ENCODE assay signal across 8 cellular contexts in genomic region chr19:15323496-15324235, GRCh38. TPM values are rescaled to one million over a fixed set of nuclear protein-coding genes. Genes with fewer than 3 reads are reported as not detected.
DNase-seq lines count a peak whose midpoint lies in the region; ATAC-seq, FAIRE-seq and TF ChIP-seq lines count a peak whose summit lies in the region.

No MANE protein-coding gene starts in this region.

- CTCF ChIA-PET in CD8-positive, alpha-beta T cell (lab: Charles Lee) = interaction anchor here (0.9 kb wide), 1 partner anchor 60 kb away, joined by 3 read pairs; no protein-coding TSS in a partner anchor
- CTCF ChIA-PET in RWPE1 (lab: Yijun Ruan, JAX) = interaction anchor here (1.1 kb wide), 1 partner anchor 34 kb away, joined by 4 read pairs; no protein-coding TSS in a partner anchor

- no peak overlapping the region for H3K9ac ChIP-seq in parathyroid adenoma

- no peaks in the 10 kb centered on the region for H3K9me3 Mint-ChIP-seq in CD8-positive, alpha-beta T cell

- H3K9me3 ChIP-seq in CD8-positive, alpha-beta T cell (ENCODE audit: low read length) = no peaks in the 10 kb centered on the region
- H3K9me3 ChIP-seq in parathyroid adenoma (ENCODE audit: control insufficient read depth, low read length) = no peaks in the 10 kb centered on the region

- TF ChIP-seq CTCF in CD8-positive, alpha-beta T cell (IDR thresholded peaks at IDR 0.05) = no peak
- no peak for TF ChIP-seq CTCF in RWPE1 (conservative IDR thresholded peaks at IDR 0.05; ENCODE audit: low read depth)
- TF ChIP-seq CTCF in fibroblast of mammary gland (conservative IDR thresholded peaks at IDR 0.05; ENCODE audit: control insufficient read depth, insufficient read depth, low read depth, low read length) = no peak
- no peak for TF ChIP-seq CTCF in parathyroid adenoma (IDR thresholded peaks at IDR 0.05)
- TF ChIP-seq CTCF in D721Med (IDR thresholded peaks at IDR 0.05; ENCODE audit: insufficient read depth, missing control alignments) = no peak

- H3K27me3 ChIP-seq in CD8-positive, alpha-beta T cell (ENCODE audit: insufficient read depth, low read length) = no peaks in the 10 kb centered on the region
- no peaks in the 10 kb centered on the region for H3K27me3 ChIP-seq in parathyroid adenoma (ENCODE audit: control insufficient read depth, insufficient read depth, low read length)

- H3K79me2 ChIP-seq in parathyroid adenoma = peaks cover 71% of the 10 kb centered on the region

- H3K27ac Mint-ChIP-seq in CD8-positive, alpha-beta T cell = peak overlapping the region; percentile 7

- no peak for FAIRE-seq in D721Med (lab: Jason Lieb, UNC)

- no peak overlapping the region for H3K27ac ChIP-seq in CD8-positive, alpha-beta T cell (ENCODE audit: low read depth, low read length)
- peak overlapping the region; percentile 80 for H3K27ac ChIP-seq in RWPE1
- H3K27ac ChIP-seq in parathyroid adenoma = peak overlapping the region; percentile 55

- no peaks in the 10 kb centered on the region for H3K27me3 Mint-ChIP-seq in CD8-positive, alpha-beta T cell (ENCODE audit: low read depth)

- H3K4me2 ChIP-seq in parathyroid adenoma (ENCODE audit: low read length) = peak overlapping the region; percentile 0

- no peak for ATAC-seq in CD8-positive, alpha-beta T cell
- ATAC-seq in GM18519 (IDR thresholded peaks at IDR 0.05; ENCODE audit: low FRiP score, unreplicated experiment) = no peak

- H2AFZ ChIP-seq in parathyroid adenoma = no peak overlapping the region

- H3K4me1 ChIP-seq in CD8-positive, alpha-beta T cell (ENCODE audit: insufficient read depth, low read length) = peaks cover 84% of the 10 kb centered on the region
- H3K4me1 ChIP-seq in parathyroid adenoma = peaks cover 63% of the 10 kb centered on the region

- POLR2A ChIA-PET in CD8-positive, alpha-beta T cell (lab: Charles Lee) = interaction anchor here (0.6 kb wide), 1 partner anchor 127 kb away, joined by 3 read pairs; no protein-coding TSS in a partner anchor
- POLR2A ChIA-PET in RWPE1 (lab: Yijun Ruan, JAX; ENCODE audit: low non-redundant PET) = no interaction called here

- H3K36me3 ChIP-seq in CD8-positive, alpha-beta T cell (ENCODE audit: insufficient read depth, low read length) = no peaks in the 10 kb centered on the region
- H3K36me3 ChIP-seq in parathyroid adenoma (ENCODE audit: control insufficient read depth, insufficient read depth, low read length) = no peaks in the 10 kb centered on the region

- H3K36me3 Mint-ChIP-seq in CD8-positive, alpha-beta T cell = peaks cover 8% of the 10 kb centered on the region

- H3K4me3 ChIP-seq in CD8-positive, alpha-beta T cell (ENCODE audit: low read depth, low read length) = no peak overlapping the region
- H3K4me3 ChIP-seq in fibroblast of mammary gland (ENCODE audit: control insufficient read depth, low read depth, low read length) = no peak overlapping the region
- H3K4me3 ChIP-seq in parathyroid adenoma (ENCODE audit: low read depth, low read length) = peak overlapping the region; percentile 36

- peaks cover 90% of the 10 kb centered on the region for H3K4me1 Mint-ChIP-seq in CD8-positive, alpha-beta T cell (ENCODE audit: low read depth)

- DNase-seq in CD8-positive, alpha-beta T cell = no peak
- DNase-seq in RWPE1 (ENCODE audit: low spot score) (peak; percentile 45), fibroblast of mammary gland (ENCODE audit: low read depth) (peak; percentile 80), D721Med (ENCODE audit: insufficient read length, low spot score) (no peak), HK-2 (ENCODE audit: unreplicated experiment) (no peak)
- no peak for DNase-seq in activated CD8-positive, alpha-beta memory T cell treated with anti-CD3 and anti-CD28 coated beads for 24 hours

- peak overlapping the region; percentile 16 for H3K4me3 Mint-ChIP-seq in CD8-positive, alpha-beta T cell

- intact Hi-C loops in CD8-positive, alpha-beta T cell (cut with DNase I, micrococcal nuclease) = loop anchor here in 1 of 2 experiments (2.0 to 5.0 kb wide), 2 partner anchors 36 to 59 kb away; no protein-coding TSS in a partner anchor

RNA-seq across cellular contexts. Expression of gene BRD4, which starts 8.7 kb away (rescaled TPM):
- 100 to 1,000 TPM; 123 to 128 TPM for total RNA-seq in CD8-positive, alpha-beta T cell

RNA-seq across cellular contexts. Expression of gene AKAP8, which starts 55.9 kb away (rescaled TPM):
- total RNA-seq in CD8-positive, alpha-beta T cell = 100 to 1,000 TPM in 1 of 2 experiments, 10 to 100 TPM in 1; 97.4 to 109 TPM

Comparison
In these comparisons a context has a peak if more than half of its experiments do, and no peak if none do; other contexts are left out.
1. DNase-seq: peak in RWPE1 (single experiment) and fibroblast of mammary gland (single experiment); none in CD8-positive, alpha-beta T cell (0 of 7), D721Med (single experiment), activated CD8-positive, alpha-beta memory T cell treated with anti-CD3 and anti-CD28 coated beads for 24 hours (single experiment) and HK-2 (single experiment).